ENCODE assay signal across 4 cellular contexts in genomic region chr6:107803089-107803488, GRCh38. TPM values are rescaled to one million over a fixed set of nuclear protein-coding genes. Genes with fewer than 3 reads are reported as not detected.
"Had no signal": no experiment of that assay in that cellular context is flagged by ENCODE, and none has a peak within 500 bp of the region (broad histone marks: within the 10 kb centered on the region; RNA-seq: fewer than 3 reads in every experiment).

No MANE protein-coding gene starts in this region.

RNA-seq across cellular contexts. Expression of gene SCML4, which starts 21.0 kb away (rescaled TPM):
- total RNA-seq: GM23338, H1, H9, IMR-90 had no signal
- polyA plus RNA-seq: GM23338, H1, IMR-90 had no signal
